8 cellular contexts compared by ENCODE assay signal in genomic region chr11:64284962-64285884, GRCh38. TPM values are rescaled to one million over a fixed set of nuclear protein-coding genes. Genes with fewer than 3 reads are reported as not detected.
DNase-seq lines count a peak whose midpoint lies in the region; ATAC-seq and TF ChIP-seq lines count a peak whose summit lies in the region.

A gene with protein sequence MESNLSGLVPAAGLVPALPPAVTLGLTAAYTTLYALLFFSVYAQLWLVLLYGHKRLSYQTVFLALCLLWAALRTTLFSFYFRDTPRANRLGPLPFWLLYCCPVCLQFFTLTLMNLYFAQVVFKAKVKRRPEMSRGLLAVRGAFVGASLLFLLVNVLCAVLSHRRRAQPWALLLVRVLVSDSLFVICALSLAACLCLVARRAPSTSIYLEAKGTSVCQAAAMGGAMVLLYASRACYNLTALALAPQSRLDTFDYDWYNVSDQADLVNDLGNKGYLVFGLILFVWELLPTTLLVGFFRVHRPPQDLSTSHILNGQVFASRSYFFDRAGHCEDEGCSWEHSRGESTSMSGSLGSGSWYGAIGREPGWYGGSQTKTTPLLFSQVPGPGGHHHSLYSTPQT (plus strand): TSS chr11:64285848. CDS start chr11:64286525, 677 bp downstream.

- ATAC-seq in GM21723 (IDR thresholded peaks at IDR 0.05; ENCODE audit: unreplicated experiment) = peak; percentile 65

- DNase-seq in KBM-7 = peak; percentile 88
- DNase-seq in SHP77 (lab: John Stamatoyannopoulos, UW) = peak; percentile 53 to 71
- DNase-seq in activated gamma-delta T cell (lab: John Stamatoyannopoulos, UW) = peak; percentile 84
- peak; percentile 67 for DNase-seq in fibroblast of villous mesenchyme (ENCODE audit: low read depth)

- peaks cover 2% of the 10 kb centered on the region; the same call in 1 of the 2 replicates for H3F3A ChIP-seq in DOHH2 (ENCODE audit: control insufficient read depth, insufficient read depth)
- H3F3A ChIP-seq in neural cell (ENCODE audit: insufficient read depth, low read length, poor library complexity, severe bottlenecking) = no peaks in the 10 kb centered on the region

- H3K4me1 ChIP-seq in DOHH2 (ENCODE audit: control insufficient read depth, low read length) (peaks cover 19% of the 10 kb centered on the region), stomach smooth muscle (ENCODE audit: control insufficient read depth, insufficient read depth, low read length) (peaks cover 28% of the 10 kb centered on the region)

- peaks cover 12% of the 10 kb centered on the region for H3K79me2 ChIP-seq in DOHH2 (ENCODE audit: control insufficient read depth, low read length)
- H3K79me2 ChIP-seq in neural cell (replicated peaks; ENCODE audit: insufficient read depth, low read length) = peaks cover 11% of the 10 kb centered on the region

- in situ Hi-C loops in KBM-7 (cut with MboI; ENCODE audit: low pct_unique_long_range_greater_than_20kb, low sequenced_read_pairs) = no loop called here

- no peak for TF ChIP-seq CTCF in DOHH2 (IDR thresholded peaks at IDR 0.05; ENCODE audit: low read depth, low read length, poor library complexity, severe bottlenecking)
- TF ChIP-seq CTCF in fibroblast of villous mesenchyme (IDR thresholded peaks at IDR 0.05; ENCODE audit: insufficient read depth, low read depth, low read length) = no peak
- no peak for TF ChIP-seq CTCF in neural cell (IDR thresholded peaks at IDR 0.05; ENCODE audit: poor library complexity, severe bottlenecking)

- peak within 1 kb of the TSS; percentile 93 for H3K9ac ChIP-seq in neural cell (ENCODE audit: low read length)
- peak within 1 kb of the TSS; percentile 89 to 98 for H3K9ac ChIP-seq in stomach smooth muscle (ENCODE audit: low read length in 2 of 2)

- H4K20me1 ChIP-seq in DOHH2 (ENCODE audit: control insufficient read depth, insufficient read depth, low read depth, low read length) (no peaks in the 10 kb centered on the region), neural cell (ENCODE audit: insufficient read depth) (no peaks in the 10 kb centered on the region)

- H3K36me3 ChIP-seq in DOHH2 (ENCODE audit: control insufficient read depth, low read length) = no peaks in the 10 kb centered on the region
- no peaks in the 10 kb centered on the region for H3K36me3 ChIP-seq in neural cell (ENCODE audit: insufficient read depth, low read length)
- H3K36me3 ChIP-seq in stomach smooth muscle (ENCODE audit: control insufficient read depth in 2 of 2, insufficient read depth in 2 of 2, low read length in 2 of 2) = peaks cover 4 to 10% of the 10 kb centered on the region in 2 donors

- H3K4me3 ChIP-seq in DOHH2 (ENCODE audit: low read length) = peak within 1 kb of the TSS; percentile 76
- peak within 1 kb of the TSS; percentile 81 for H3K4me3 ChIP-seq in fibroblast of villous mesenchyme (ENCODE audit: low read depth, low read length)
- H3K4me3 ChIP-seq in neural cell (ENCODE audit: low read length) = peak within 1 kb of the TSS; percentile 90
- peak within 1 kb of the TSS; percentile 93 to 96 for H3K4me3 ChIP-seq in stomach smooth muscle (ENCODE audit: low read length in 2 of 2)

- no peaks in the 10 kb centered on the region for H3K9me2 ChIP-seq in DOHH2 (replicated peaks; ENCODE audit: control insufficient read depth, low read length)
- no peaks in the 10 kb centered on the region for H3K9me2 ChIP-seq in neural cell (ENCODE audit: insufficient read depth, low read length)

- H3K27me3 ChIP-seq in DOHH2 (ENCODE audit: control insufficient read depth, low read length) (no peaks in the 10 kb centered on the region), neural cell (ENCODE audit: insufficient read depth, low read depth, low read length) (peaks cover 10% of the 10 kb centered on the region), stomach smooth muscle (ENCODE audit: control insufficient read depth in 1 of 2, insufficient read depth in 2 of 2, low read length in 2 of 2) (peaks cover under 1 to 3% of the 10 kb centered on the region in 2 donors)

- no peak for TF ChIP-seq RAD21 in neural cell (conservative IDR thresholded peaks at IDR 0.05)

- H3K4me2 ChIP-seq in DOHH2 (ENCODE audit: low read length) (peak within 1 kb of the TSS; percentile 82), neural cell (ENCODE audit: low read length) (peak within 1 kb of the TSS; percentile 81)

- H2AFZ ChIP-seq in neural cell (ENCODE audit: low read depth, low read length) = peak within 1 kb of the TSS; percentile 65

- no peaks in the 10 kb centered on the region for H3K9me3 ChIP-seq in DOHH2 (ENCODE audit: control insufficient read depth, insufficient read depth, low read length)
- no peaks in the 10 kb centered on the region for H3K9me3 ChIP-seq in neural cell (ENCODE audit: low read length)
- no peaks in the 10 kb centered on the region for H3K9me3 ChIP-seq in stomach smooth muscle (ENCODE audit: control insufficient read depth in 2 of 2, low read length in 2 of 2)

- H3K27ac ChIP-seq in DOHH2 (ENCODE audit: low read depth, low read length) (peak within 1 kb of the TSS; percentile 82), neural cell (ENCODE audit: low read length) (peak within 1 kb of the TSS; percentile 92), stomach smooth muscle (ENCODE audit: low read length) (peak within 1 kb of the TSS; percentile 96)

- no peak for TF ChIP-seq EP300 in neural cell (conservative IDR thresholded peaks at IDR 0.05; ENCODE audit: poor library complexity, severe bottlenecking)

TF ChIP-seq in neural cell, 6 proteins besides CTCF, POLR2A, EP300 and RAD21:
- TF ChIP-seq SMC3 (conservative IDR thresholded peaks at IDR 0.05; ENCODE audit: poor library complexity) (peak; percentile 27), POLR2AphosphoS5 (IDR thresholded peaks at IDR 0.05) (peak; percentile 48), MXI1 (conservative IDR thresholded peaks at IDR 0.05; ENCODE audit: poor library complexity, severe bottlenecking) (peak; percentile 25), EZH2 (IDR thresholded peaks at IDR 0.05; ENCODE audit: borderline replicate concordance, insufficient read depth, low read length, poor library complexity, severe bottlenecking) (no peak), TAF1 (IDR thresholded peaks at IDR 0.05; ENCODE audit: low read depth) (no peak), REST (IDR thresholded peaks at IDR 0.05; ENCODE audit: borderline replicate concordance) (no peak)

RNA-seq across cellular contexts. Expression of the gene that starts here (rescaled TPM):
- total RNA-seq in fibroblast of villous mesenchyme = 10.6 and 10.8 TPM in 2 replicates
- 34.1 and 40.1 TPM in 2 replicates for polyA plus RNA-seq in neural cell
- 22.3 and 22.4 TPM in 2 replicates for polyA minus RNA-seq in neural cell

Comparison
In these comparisons a context has a peak if more than half of its experiments do, and no peak if none do; other contexts are left out.
1. Peak in every context shown above with its lines: DNase-seq, ATAC-seq, H3K4me3 ChIP-seq and H3K27ac ChIP-seq.